Comparison of ENCODE assay signal across 16 cellular contexts in the genomic region with DNA sequence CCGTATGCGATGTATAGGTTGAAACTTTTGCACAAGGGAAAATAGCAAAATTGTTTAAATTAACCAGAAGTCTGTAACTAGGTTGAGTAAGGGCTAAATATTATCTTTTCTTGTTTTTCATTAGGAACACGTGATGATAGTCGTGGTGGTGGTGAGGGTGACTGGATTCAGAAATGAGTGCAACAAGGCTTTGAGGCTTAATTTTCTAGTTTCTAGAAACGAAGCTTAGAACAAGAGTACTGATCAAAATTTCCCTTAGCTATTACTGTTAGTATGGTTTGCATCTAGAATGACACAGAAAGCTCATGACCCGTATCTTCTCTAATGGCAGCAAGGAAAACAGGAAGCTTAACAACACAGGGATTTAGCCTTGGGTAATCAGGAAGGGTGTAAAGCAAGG. TPM values are rescaled to one million over a fixed set of nuclear protein-coding genes. Genes with fewer than 3 reads are reported as not detected.
DNase-seq lines count a peak whose midpoint lies in the region; ATAC-seq lines count a peak whose summit lies in the region.
"Had no signal": no experiment of that assay in that cellular context is flagged by ENCODE, and none has a peak within 500 bp of the region (broad histone marks: within the 10 kb centered on the region; RNA-seq: fewer than 3 reads in every experiment).

No MANE protein-coding gene starts in this region.

- H3K27me3 Mint-ChIP-seq in activated naive CD4-positive, alpha-beta T cell treated with anti-CD3 and anti-CD28 coated beads, Interleukin-2, amount 10 ng/mL, durations not matched to agents 7 days and 5 days: no peaks in the 10 kb centered on the region
- H3K27me3 Mint-ChIP-seq in activated T-helper 2 cell treated with anti-CD3 and anti-CD28 coated beads, Interferon-gamma antibody, Interleukin-2, Interleukin-4, amounts not matched to agents 10 μg/mL and 5 μg/mL and 100 μg/mL, durations not matched to agents 14 hours and 24 hours and 36 hours (ENCODE audit: low read depth): no peaks in the 10 kb centered on the region

- CTCF ChIA-PET in activated naive CD4-positive, alpha-beta T cell treated with anti-CD3 and anti-CD28 coated beads, Interleukin-2, amount 10 ng/mL, durations not matched to agents 7 days and 5 days (lab: Charles Lee): interaction anchor here (0.9 kb wide), 1 partner anchor 256 kb away, joined by 3 read pairs; no protein-coding TSS in a partner anchor

- no peak overlapping the region for H3K27ac Mint-ChIP-seq in activated naive CD4-positive, alpha-beta T cell treated with anti-CD3 and anti-CD28 coated beads, Interleukin-2, amount 10 ng/mL, durations not matched to agents 7 days and 5 days
- peak overlapping the region; percentile 71 for H3K27ac Mint-ChIP-seq in activated T-helper 2 cell treated with anti-CD3 and anti-CD28 coated beads, Interferon-gamma antibody, Interleukin-2, Interleukin-4, amounts not matched to agents 10 μg/mL and 5 μg/mL and 100 μg/mL, durations not matched to agents 14 hours and 24 hours and 36 hours
- H3K27ac Mint-ChIP-seq in stimulated activated effector memory CD8-positive, alpha-beta T cell treated with anti-CD3 and anti-CD28 coated beads, Interleukin-12 subunit alpha, Interleukin-12 subunit beta, amount 100 ng/mL, for 72 hours: peak overlapping the region; percentile 95

- DNase-seq in activated naive CD4-positive, alpha-beta T cell treated with Interleukin-2 at 50 U/mL for 16 hours: peak; percentile 13
- no peak for DNase-seq in activated naive CD4-positive, alpha-beta T cell treated with anti-CD3 and anti-CD28 coated beads, Interleukin-2, amount 10 ng/mL, durations not matched to agents 7 days and 5 days
- DNase-seq in activated T-helper 2 cell treated with anti-CD3 and anti-CD28 coated beads, Interferon-gamma antibody, Interleukin-2, Interleukin-4, amounts not matched to agents 10 μg/mL and 5 μg/mL and 100 μg/mL, durations not matched to agents 14 hours and 24 hours and 36 hours (ENCODE audit: low spot score): no peak
- no peak for DNase-seq in stimulated activated effector memory CD8-positive, alpha-beta T cell treated with anti-CD3 and anti-CD28 coated beads, Interleukin-12 subunit alpha, Interleukin-12 subunit beta, amount 100 ng/mL, for 72 hours (ENCODE audit: low spot score in 2 of 2)
- DNase-seq in NCI-H2196 (lab: John Stamatoyannopoulos, UW; ENCODE audit: unreplicated experiment): no peak
- DNase-seq: cortex of kidney; lower lobe of right lung; NCI-H1105; NCI-H510A; nucleus accumbens; stimulated activated naive CD4-positive, alpha-beta T cell; SW 1271; trophoblast cell had no signal

- peaks cover 36% of the 10 kb centered on the region for H3K36me3 Mint-ChIP-seq in activated naive CD4-positive, alpha-beta T cell treated with anti-CD3 and anti-CD28 coated beads, Interleukin-2, amount 10 ng/mL, durations not matched to agents 7 days and 5 days
- H3K36me3 Mint-ChIP-seq in activated T-helper 2 cell treated with anti-CD3 and anti-CD28 coated beads, Interferon-gamma antibody, Interleukin-2, Interleukin-4, amounts not matched to agents 10 μg/mL and 5 μg/mL and 100 μg/mL, durations not matched to agents 14 hours and 24 hours and 36 hours (ENCODE audit: low read depth): peaks cover 68% of the 10 kb centered on the region
- H3K36me3 Mint-ChIP-seq in stimulated activated effector memory CD8-positive, alpha-beta T cell treated with anti-CD3 and anti-CD28 coated beads, Interleukin-12 subunit alpha, Interleukin-12 subunit beta, amount 100 ng/mL, for 72 hours: peaks cover 96% of the 10 kb centered on the region

- ATAC-seq in HG02610 (IDR thresholded peaks at IDR 0.05; ENCODE audit: unreplicated experiment) (peak; percentile 43), GM21447 (IDR thresholded peaks at IDR 0.05; ENCODE audit: unreplicated experiment) (no peak), GM18498 (IDR thresholded peaks at IDR 0.05; ENCODE audit: unreplicated experiment) (no peak)
- ATAC-seq in stimulated activated effector memory CD8-positive, alpha-beta T cell treated with anti-CD3 and anti-CD28 coated beads, Interleukin-12 subunit alpha, Interleukin-12 subunit beta, amount 100 ng/mL, for 72 hours: peak; percentile 96
- ATAC-seq: lower lobe of right lung had no signal

- no peak overlapping the region for H3K4me3 Mint-ChIP-seq in activated naive CD4-positive, alpha-beta T cell treated with anti-CD3 and anti-CD28 coated beads, Interleukin-2, amount 10 ng/mL, durations not matched to agents 7 days and 5 days
- no peak overlapping the region for H3K4me3 Mint-ChIP-seq in activated T-helper 2 cell treated with anti-CD3 and anti-CD28 coated beads, Interferon-gamma antibody, Interleukin-2, Interleukin-4, amounts not matched to agents 10 μg/mL and 5 μg/mL and 100 μg/mL, durations not matched to agents 14 hours and 24 hours and 36 hours (ENCODE audit: low read depth)
- H3K4me3 Mint-ChIP-seq in stimulated activated effector memory CD8-positive, alpha-beta T cell treated with anti-CD3 and anti-CD28 coated beads, Interleukin-12 subunit alpha, Interleukin-12 subunit beta, amount 100 ng/mL, for 72 hours: peak overlapping the region; percentile 24

- intact Hi-C loops in activated T-helper 2 cell treated with anti-CD3 and anti-CD28 coated beads, Interferon-gamma antibody, Interleukin-2, Interleukin-4, amounts not matched to agents 10 μg/mL and 5 μg/mL and 100 μg/mL, durations not matched to agents 14 hours and 24 hours and 36 hours (cut with micrococcal nuclease): no loop called here

- no peaks in the 10 kb centered on the region for H3K9me3 Mint-ChIP-seq in activated naive CD4-positive, alpha-beta T cell treated with anti-CD3 and anti-CD28 coated beads, Interleukin-2, amount 10 ng/mL, durations not matched to agents 7 days and 5 days
- no peaks in the 10 kb centered on the region for H3K9me3 Mint-ChIP-seq in activated T-helper 2 cell treated with anti-CD3 and anti-CD28 coated beads, Interferon-gamma antibody, Interleukin-2, Interleukin-4, amounts not matched to agents 10 μg/mL and 5 μg/mL and 100 μg/mL, durations not matched to agents 14 hours and 24 hours and 36 hours
- no peaks in the 10 kb centered on the region for H3K9me3 Mint-ChIP-seq in stimulated activated effector memory CD8-positive, alpha-beta T cell treated with anti-CD3 and anti-CD28 coated beads, Interleukin-12 subunit alpha, Interleukin-12 subunit beta, amount 100 ng/mL, for 72 hours

- peaks cover 11% of the 10 kb centered on the region for H3K4me1 Mint-ChIP-seq in activated naive CD4-positive, alpha-beta T cell treated with anti-CD3 and anti-CD28 coated beads, Interleukin-2, amount 10 ng/mL, durations not matched to agents 7 days and 5 days
- peaks cover 18% of the 10 kb centered on the region for H3K4me1 Mint-ChIP-seq in activated T-helper 2 cell treated with anti-CD3 and anti-CD28 coated beads, Interferon-gamma antibody, Interleukin-2, Interleukin-4, amounts not matched to agents 10 μg/mL and 5 μg/mL and 100 μg/mL, durations not matched to agents 14 hours and 24 hours and 36 hours (ENCODE audit: low read depth)
- peaks cover 16% of the 10 kb centered on the region for H3K4me1 Mint-ChIP-seq in stimulated activated effector memory CD8-positive, alpha-beta T cell treated with anti-CD3 and anti-CD28 coated beads, Interleukin-12 subunit alpha, Interleukin-12 subunit beta, amount 100 ng/mL, for 72 hours

RNA-seq across cellular contexts. Expression of a gene that starts 7.0 kb away (rescaled TPM):
- total RNA-seq in activated T-helper 2 cell treated with anti-CD3 and anti-CD28 coated beads, Interferon-gamma antibody, Interleukin-2, Interleukin-4, amounts not matched to agents 10 μg/mL and 5 μg/mL and 100 μg/mL, durations not matched to agents 14 hours and 24 hours and 36 hours: 133 and 145 TPM in 2 replicates

RNA-seq across cellular contexts. Expression of a gene that starts 7.1 kb away (rescaled TPM):
- 14.6 and 15.3 TPM in 2 replicates for total RNA-seq in activated T-helper 2 cell treated with anti-CD3 and anti-CD28 coated beads, Interferon-gamma antibody, Interleukin-2, Interleukin-4, amounts not matched to agents 10 μg/mL and 5 μg/mL and 100 μg/mL, durations not matched to agents 14 hours and 24 hours and 36 hours

RNA-seq across cellular contexts. Expression of a gene that starts 46.0 kb away (rescaled TPM):
- total RNA-seq in activated T-helper 2 cell treated with anti-CD3 and anti-CD28 coated beads, Interferon-gamma antibody, Interleukin-2, Interleukin-4, amounts not matched to agents 10 μg/mL and 5 μg/mL and 100 μg/mL, durations not matched to agents 14 hours and 24 hours and 36 hours: 101 and 114 TPM in 2 replicates

Comparison
In these comparisons a context has a peak if more than half of its experiments do, and no peak if none do; other contexts are left out.
1. ATAC-seq: peak in HG02610 (single experiment) and stimulated activated effector memory CD8-positive, alpha-beta T cell treated with anti-CD3 and anti-CD28 coated beads, Interleukin-12 subunit alpha, Interleukin-12 subunit beta, amount 100 ng/mL, for 72 hours (single experiment); none in GM21447 (single experiment) and GM18498 (single experiment).